10 cellular contexts compared by ENCODE assay signal in genomic region chr20:62691485-62691884, GRCh38.
"Had no signal": no experiment of that assay in that cellular context is flagged by ENCODE, and none has a peak within 500 bp of the region (broad histone marks: within the 10 kb centered on the region; RNA-seq: fewer than 3 reads in every experiment).

No MANE protein-coding gene starts in this region.

- H3K4me1 Mint-ChIP-seq: memory B cell had no signal

- H3K4me3 Mint-ChIP-seq: memory B cell, neural crest cell had no signal

- H3K36me3 Mint-ChIP-seq: memory B cell had no signal

- DNase-seq: activated CD4-positive, alpha-beta T cell treated with anti-CD3 and anti-CD28 coated beads for 48 hours; activated naive CD4-positive, alpha-beta T cell treated with Interleukin-2 at 50 U/mL for 16 hours; effector CD4-positive, alpha-beta T cell; islet precursor cell; left ventricle myocardium inferior; SW 1271; T-helper 9 cell had no signal

- ATAC-seq: gastroesophageal sphincter had no signal

- H3K27ac Mint-ChIP-seq: memory B cell had no signal

- H3K9me3 Mint-ChIP-seq: memory B cell, neural crest cell had no signal
